8 cellular contexts compared by ENCODE assay signal in the genomic region with DNA sequence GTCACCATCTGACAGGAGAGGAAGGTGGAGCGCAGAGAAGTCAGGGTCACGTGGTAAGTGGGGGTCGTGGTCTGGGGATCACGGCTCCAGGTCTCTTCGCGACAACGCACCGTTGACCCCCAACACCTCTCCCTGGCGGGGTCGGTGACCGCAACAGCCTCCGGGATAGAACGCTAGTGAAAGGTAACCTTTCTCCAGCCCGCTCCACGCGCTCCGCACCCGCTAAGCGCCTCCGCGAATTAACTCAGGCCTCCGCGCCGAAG. TPM values are rescaled to one million over a fixed set of nuclear protein-coding genes. Genes with fewer than 3 reads are reported as not detected.
DNase-seq lines count a peak whose midpoint lies in the region; ATAC-seq, FAIRE-seq and TF ChIP-seq lines count a peak whose summit lies in the region.

No MANE protein-coding gene starts in this region.

- H3K4me3 Mint-ChIP-seq in central memory CD8-positive, alpha-beta T cell = peak overlapping the region; percentile 75
- peak overlapping the region; percentile 78 to 95 (median 88) for H3K4me3 Mint-ChIP-seq in naive B cell

- no peak for FAIRE-seq in D721Med (lab: Jason Lieb, UNC)

- H3K4me1 Mint-ChIP-seq in central memory CD8-positive, alpha-beta T cell = peaks cover 14% of the 10 kb centered on the region
- H3K4me1 Mint-ChIP-seq in naive B cell = peaks cover 14 to 46% (median 39%) of the 10 kb centered on the region in 3 donors

- H3K9me3 Mint-ChIP-seq in central memory CD8-positive, alpha-beta T cell = no peaks in the 10 kb centered on the region
- H3K9me3 Mint-ChIP-seq in naive B cell = no peaks in the 10 kb centered on the region

- H3K36me3 Mint-ChIP-seq in central memory CD8-positive, alpha-beta T cell (ENCODE audit: insufficient read depth) = peaks cover 2% of the 10 kb centered on the region
- H3K36me3 Mint-ChIP-seq in naive B cell = no peaks in the 10 kb centered on the region

- H3K27ac Mint-ChIP-seq in central memory CD8-positive, alpha-beta T cell (ENCODE audit: low read depth) = peak overlapping the region; percentile 53
- peak overlapping the region in 4 of 6 donors; percentile 26 to 68 (median 53) for H3K27ac Mint-ChIP-seq in naive B cell

- CTCF ChIA-PET in HEK293T (lab: Yijun Ruan, JAX) = no interaction called here

- H3K27me3 Mint-ChIP-seq in central memory CD8-positive, alpha-beta T cell = no peaks in the 10 kb centered on the region
- peaks cover 0 to 5% (median 0%) of the 10 kb centered on the region in 3 donors for H3K27me3 Mint-ChIP-seq in naive B cell

- POLR2A ChIA-PET in HEK293T (lab: Yijun Ruan, JAX) = interaction anchor here (1.4 kb wide), 1 partner anchor 45 kb away, joined by 4 read pairs; no protein-coding TSS in a partner anchor

- TF ChIP-seq CTCF in D721Med (IDR thresholded peaks at IDR 0.05; ENCODE audit: insufficient read depth, missing control alignments) = no peak

- no peak for DNase-seq in central memory CD8-positive, alpha-beta T cell (ENCODE audit: low spot score in 2 of 2)
- DNase-seq in naive B cell (no peak), SKM-1 treated with dmso at 0.1 percent for 144 hours (lab: John Stamatoyannopoulos, UW; ENCODE audit: unreplicated experiment) (no peak), NOMO-1 treated with DMSO at 0.1 percent for 48 hours (lab: John Stamatoyannopoulos, UW; ENCODE audit: unreplicated experiment) (no peak), HEK293T (ENCODE audit: extremely low spot score) (no peak), D721Med (ENCODE audit: insufficient read length, low spot score) (no peak)

- ATAC-seq in GM19043 (IDR thresholded peaks at IDR 0.05; ENCODE audit: low read depth, unreplicated experiment) (peak; percentile 15), HG03565 (IDR thresholded peaks at IDR 0.05; ENCODE audit: unreplicated experiment) (peak; percentile 10), naive B cell (ENCODE audit: low read depth in 2 of 2) (peak; percentile 19 to 20)
- ATAC-seq in central memory CD8-positive, alpha-beta T cell (replicated peaks; ENCODE audit: extremely low read depth, poor library complexity, severe bottlenecking) = no peak

TF ChIP-seq in HEK293T, 16 proteins besides CTCF, POLR2A, EP300 and RAD21:
- TF ChIP-seq TARDBP (IDR thresholded peaks at IDR 0.05) = no peak
- TF ChIP-seq FOXA1 (IDR thresholded peaks at IDR 0.05) = no peak
- TF ChIP-seq FOXK2 (IDR thresholded peaks at IDR 0.05) = no peak
- TF ChIP-seq ARNT (IDR thresholded peaks at IDR 0.05) = no peak
- TF ChIP-seq ELF4 (IDR thresholded peaks at IDR 0.05) = no peak
- TF ChIP-seq NFRKB (IDR thresholded peaks at IDR 0.05) = no peak
- no peak for TF ChIP-seq ZNF384 (IDR thresholded peaks at IDR 0.05)
- no peak for TF ChIP-seq PKNOX1 (IDR thresholded peaks at IDR 0.05)
- TF ChIP-seq SUZ12 (IDR thresholded peaks at IDR 0.05) = no peak
- TF ChIP-seq BHLHE40 (IDR thresholded peaks at IDR 0.05; ENCODE audit: borderline replicate concordance) = no peak
- no peak for TF ChIP-seq FOXM1 (IDR thresholded peaks at IDR 0.05; ENCODE audit: borderline replicate concordance)
- TF ChIP-seq CTBP1 (IDR thresholded peaks at IDR 0.05; ENCODE audit: borderline replicate concordance) = no peak

RNA-seq across cellular contexts. Expression of gene SYNJ2, which starts 0.6 kb away (rescaled TPM):
- 1 to 10 TPM; 2.4 to 9.5 (median 4.7) TPM for polyA plus RNA-seq in naive B cell (ENCODE audit: low read depth in 6 of 6)
